24 cellular contexts compared by ENCODE assay signal in the genomic region with DNA sequence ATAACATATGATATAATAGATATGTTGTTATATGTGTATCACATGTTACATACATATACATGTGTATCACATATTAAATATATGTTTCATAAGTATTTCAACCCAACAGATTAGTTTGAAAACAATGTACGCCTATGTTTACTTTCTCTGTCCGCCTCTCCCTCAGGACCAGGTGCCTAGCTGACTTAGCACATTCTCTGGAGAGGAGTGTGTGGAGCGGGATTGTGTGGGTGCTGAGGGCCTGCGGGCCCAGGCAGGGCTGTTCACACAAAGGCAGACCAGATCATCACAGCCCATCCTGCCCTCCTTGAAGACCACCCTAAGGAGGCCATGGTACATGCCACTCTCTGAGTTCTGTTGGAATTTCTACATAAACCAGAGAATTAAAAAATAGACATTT.
"Had no signal": no experiment of that assay in that cellular context is flagged by ENCODE, and none has a peak within 500 bp of the region (broad histone marks: within the 10 kb centered on the region; RNA-seq: fewer than 3 reads in every experiment).

No MANE protein-coding gene starts in this region.

- H3K27ac ChIP-seq: adrenal gland, body of pancreas, SJSA1 had no signal

- H3K9me3 Mint-ChIP-seq: activated CD4-positive, alpha-beta T cell treated with anti-CD3 and anti-CD28 coated beads, Interleukin-2, amount 10 ng/mL, durations not matched to agents 24 days and 14 days; activated CD8-positive, alpha-beta T cell treated with anti-CD3 and anti-CD28 coated beads for 36 hours; activated naive CD4-positive, alpha-beta T cell treated with anti-CD3 and anti-CD28 coated beads for 36 hours; activated T-helper 17 cell treated with anti-CD3 and anti-CD28 coated beads, Interleukin-2, amount 50 U/mL, for 72 hours; T-helper 1 cell treated with Interleukin-12 subunit alpha and Interleukin-12 subunit beta and Interleukin-4 antibody, amounts not matched to agents 30 μg/mL and 1 μg/mL, for 36 hours; T-helper 2 cell treated with Interferon-gamma antibody and Interleukin-4, amounts not matched to agents 5 μg/mL and 100 μg/mL, for 36 hours had no signal

- H3K4me1 Mint-ChIP-seq: activated CD4-positive, alpha-beta T cell treated with anti-CD3 and anti-CD28 coated beads, Interleukin-2, amount 10 ng/mL, durations not matched to agents 24 days and 14 days; activated T-helper 17 cell treated with anti-CD3 and anti-CD28 coated beads, Interleukin-2, amount 50 U/mL, for 72 hours had no signal

- H3K9me3 ChIP-seq: adrenal gland, body of pancreas, breast epithelium, SJSA1, SK-N-SH had no signal

- DNase-seq: activated CD4-positive, alpha-beta T cell treated with anti-CD3 and anti-CD28 coated beads, Interleukin-2, amount 10 ng/mL, durations not matched to agents 24 days and 14 days; activated CD4-positive, alpha-beta T cell treated with anti-CD3 and anti-CD28 coated beads, Interleukin-2, amount 50 U/mL, for 4 hours; activated CD8-positive, alpha-beta T cell treated with anti-CD3 and anti-CD28 coated beads for 36 hours; activated gamma-delta T cell treated with Interleukin-2 at 50 U/mL for 16 hours; activated naive CD4-positive, alpha-beta T cell treated with anti-CD3 and anti-CD28 coated beads for 36 hours; activated T-cell treated with anti-CD3 and anti-CD28 coated beads, Interleukin-2, amount 50 U/mL, for 1 hour; activated T-cell treated with anti-CD3 and anti-CD28 coated beads, Interleukin-2, amount 50 U/mL, for 72 hours; adrenal gland; Karpas-422; KBM-7; NCI-H1105; NCI-H1417 treated with DMSO at 0.1 percent for 48 hours; NCI-H187 treated with DMSO at 0.1 percent for 48 hours; NCI-H345; NCI-H524 treated with DMSO at 0.1 percent for 48 hours; RPMI8226; SHP77 treated with DMSO at 0.1 percent for 48 hours; SK-N-SH had no signal

- H3K4me2 ChIP-seq: SK-N-SH had no signal

- H3K4me3 Mint-ChIP-seq: activated CD4-positive, alpha-beta T cell treated with anti-CD3 and anti-CD28 coated beads, Interleukin-2, amount 10 ng/mL, durations not matched to agents 24 days and 14 days; activated CD8-positive, alpha-beta T cell treated with anti-CD3 and anti-CD28 coated beads for 36 hours; activated naive CD4-positive, alpha-beta T cell treated with anti-CD3 and anti-CD28 coated beads for 36 hours; activated T-cell treated with anti-CD3 and anti-CD28 coated beads, Interleukin-2, amount 50 U/mL, for 72 hours; activated T-helper 17 cell treated with anti-CD3 and anti-CD28 coated beads, Interleukin-2, amount 50 U/mL, for 72 hours; T-helper 1 cell treated with Interleukin-12 subunit alpha and Interleukin-12 subunit beta and Interleukin-4 antibody, amounts not matched to agents 30 μg/mL and 1 μg/mL, for 36 hours; T-helper 2 cell treated with Interferon-gamma antibody and Interleukin-4, amounts not matched to agents 5 μg/mL and 100 μg/mL, for 36 hours had no signal

- H3K36me3 ChIP-seq: adrenal gland, breast epithelium, SJSA1 had no signal

- ATAC-seq: activated CD8-positive, alpha-beta T cell treated with anti-CD3 and anti-CD28 coated beads for 36 hours; activated T-cell treated with anti-CD3 and anti-CD28 coated beads, Interleukin-2, amount 50 U/mL, for 72 hours; activated T-helper 17 cell treated with anti-CD3 and anti-CD28 coated beads, Interleukin-2, amount 50 U/mL, for 72 hours; body of pancreas had no signal

- H3K9ac ChIP-seq: SK-N-SH had no signal

- H3K27ac Mint-ChIP-seq: activated CD4-positive, alpha-beta T cell treated with anti-CD3 and anti-CD28 coated beads, Interleukin-2, amount 10 ng/mL, durations not matched to agents 24 days and 14 days; activated CD8-positive, alpha-beta T cell treated with anti-CD3 and anti-CD28 coated beads for 36 hours; activated naive CD4-positive, alpha-beta T cell treated with anti-CD3 and anti-CD28 coated beads for 36 hours; activated T-cell treated with anti-CD3 and anti-CD28 coated beads, Interleukin-2, amount 50 U/mL, for 72 hours; activated T-helper 17 cell treated with anti-CD3 and anti-CD28 coated beads, Interleukin-2, amount 50 U/mL, for 72 hours; T-helper 1 cell treated with Interleukin-12 subunit alpha and Interleukin-12 subunit beta and Interleukin-4 antibody, amounts not matched to agents 30 μg/mL and 1 μg/mL, for 36 hours; T-helper 2 cell treated with Interferon-gamma antibody and Interleukin-4, amounts not matched to agents 5 μg/mL and 100 μg/mL, for 36 hours had no signal

- H3K4me3 ChIP-seq: adrenal gland, body of pancreas, breast epithelium, SJSA1 had no signal

- H3K27me3 ChIP-seq: body of pancreas, breast epithelium, SJSA1 had no signal

- H3K4me1 ChIP-seq: adrenal gland, body of pancreas, breast epithelium, SJSA1 had no signal
